18 cellular contexts compared by ENCODE assay signal in the genomic region with DNA sequence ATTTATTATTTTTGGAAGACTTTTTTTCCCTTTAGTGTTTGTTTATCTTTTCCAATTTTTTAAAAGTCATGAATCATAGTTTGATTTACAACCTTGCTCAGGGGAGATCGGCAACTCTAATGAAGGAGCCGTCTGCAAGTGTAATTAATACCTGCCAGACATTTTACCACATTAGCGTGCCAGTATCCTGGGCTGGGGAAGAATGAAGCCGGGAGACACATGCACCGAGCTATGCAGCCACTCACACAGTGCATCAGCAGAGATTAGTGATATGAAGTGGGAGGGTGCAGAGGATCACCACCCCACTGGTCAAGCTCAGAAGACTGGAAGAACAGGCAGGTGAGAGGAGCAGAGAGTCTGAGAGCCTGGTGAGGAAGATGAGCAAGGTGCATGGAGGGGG.
"Had no signal": no experiment of that assay in that cellular context is flagged by ENCODE, and none has a peak within 500 bp of the region (broad histone marks: within the 10 kb centered on the region; RNA-seq: fewer than 3 reads in every experiment).

No MANE protein-coding gene starts in this region.

- H3K4me1 Mint-ChIP-seq: activated B cell treated with CpG ODN at 0.5 μM for 24 hours, naive B cell, neural progenitor cell had no signal

- ATAC-seq: activated CD8-positive, alpha-beta T cell treated with anti-CD3 and anti-CD28 coated beads for 36 hours; activated T-cell treated with anti-CD3 and anti-CD28 coated beads, Interleukin-2, amount 50 U/mL, for 4 hours; left colon had no signal

- H3K9me3 Mint-ChIP-seq: activated B cell treated with CpG ODN at 0.5 μM for 24 hours; activated CD8-positive, alpha-beta T cell treated with anti-CD3 and anti-CD28 coated beads for 36 hours; endodermal cell; neural progenitor cell had no signal

- H3K27ac Mint-ChIP-seq: activated B cell treated with CpG ODN at 0.5 μM for 24 hours; activated CD8-positive, alpha-beta T cell treated with anti-CD3 and anti-CD28 coated beads for 36 hours; endodermal cell; naive B cell; neural progenitor cell had no signal

- H3K27me3 Mint-ChIP-seq: activated B cell treated with CpG ODN at 0.5 μM for 24 hours; activated CD8-positive, alpha-beta T cell treated with anti-CD3 and anti-CD28 coated beads for 36 hours; naive B cell had no signal

- DNase-seq: activated B cell treated with CpG ODN at 0.5 μM for 24 hours; activated CD4-positive, alpha-beta T cell treated with anti-CD3 and anti-CD28 coated beads for 48 hours; activated CD8-positive, alpha-beta T cell treated with anti-CD3 and anti-CD28 coated beads for 36 hours; activated effector memory CD4-positive, alpha-beta T cell treated with Interleukin-2 at 50 U/mL for 16 hours; activated naive CD4-positive, alpha-beta T cell treated with anti-CD3 and anti-CD28 coated beads, Interleukin-2, amount 50 U/mL, for 16 hours; activated T-cell treated with anti-CD3 and anti-CD28 coated beads, Interleukin-2, amount 50 U/mL, for 4 hours; dorsolateral prefrontal cortex; endodermal cell; erythroblast; left colon; naive B cell; ovary; sigmoid colon; spleen; stimulated activated CD4-positive, alpha-beta T cell treated with anti-CD3 and anti-CD28 coated beads, Interleukin-1b, Interleukin-23, amount 100 ng/mL, for 48 hours; stomach; testis had no signal

- H3K4me3 Mint-ChIP-seq: activated B cell treated with CpG ODN at 0.5 μM for 24 hours; activated CD8-positive, alpha-beta T cell treated with anti-CD3 and anti-CD28 coated beads for 36 hours; activated T-cell treated with anti-CD3 and anti-CD28 coated beads, Interleukin-2, amount 50 U/mL, for 4 hours; endodermal cell; naive B cell; neural progenitor cell had no signal

- H3K36me3 Mint-ChIP-seq: naive B cell, neural progenitor cell had no signal

- H3K4me3 ChIP-seq: neural progenitor cell, ovary, sigmoid colon, spleen, stomach, testis had no signal
